Comparison of ENCODE assay signal across 12 cellular contexts in the genomic region with DNA sequence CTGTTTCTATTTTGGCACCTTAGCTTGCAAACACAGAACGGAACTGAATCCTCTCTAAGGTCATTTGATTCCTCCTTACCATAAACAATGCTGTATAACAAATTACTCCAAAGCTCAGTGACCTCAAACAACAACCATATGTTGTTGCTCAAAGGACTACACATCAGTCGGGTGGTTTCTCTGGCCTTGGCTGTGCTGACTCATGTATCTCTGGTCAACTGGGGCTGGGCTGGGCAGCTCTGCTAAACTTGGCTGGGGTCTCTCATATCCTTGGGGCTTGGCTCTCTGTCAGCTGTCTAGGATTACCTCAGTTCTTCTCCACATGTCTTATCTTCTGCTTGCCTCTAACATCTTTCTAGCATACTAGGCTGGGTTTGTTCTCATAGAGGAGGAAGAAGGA.
A peak's percentile ranks its signal among the peaks of the same experiment; 100 is the strongest.
DNase-seq lines count a peak whose midpoint lies in the region; ATAC-seq and TF ChIP-seq lines count a peak whose summit lies in the region.
"Had no signal": no experiment of that assay in that cellular context is flagged by ENCODE, and none has a peak within 500 bp of the region (broad histone marks: within the 10 kb centered on the region; RNA-seq: fewer than 3 reads in every experiment).

No MANE protein-coding gene starts in this region.

- peak in 1 of 2 experiments; percentile 64; a peak in 1 of 4 replicates for TF ChIP-seq EP300 in SK-N-SH (IDR thresholded peaks at IDR 0.05; ENCODE audit: borderline replicate concordance in 1 of 2, low read depth in 1 of 2, low read length in 1 of 2)
- no peak for TF ChIP-seq EP300 in ovary (IDR thresholded peaks at IDR 0.05)

- H4K20me1 ChIP-seq in SK-N-SH (ENCODE audit: insufficient read depth), result 0 out of 2 replicates have a peak, but pooled peaks cover 3% of the 10 kb centered on the region

- H3K9me2 ChIP-seq in SK-N-SH, result no peaks in the 10 kb centered on the region

- no peak overlapping the region for H3K9ac ChIP-seq in SK-N-SH
- H3K9ac ChIP-seq: parathyroid adenoma had no signal

- no peak for TF ChIP-seq RAD21 in SK-N-SH (IDR thresholded peaks at IDR 0.05; ENCODE audit: low read length)

- WGBS in SK-N-SH (ENCODE audit: low lambda C conversion rate), result 7% methylated on average over 2 of the region's 2 CpGs
- WGBS in ovary, 3 donors, result 2 to 5% (median 3%) methylated on average over 2 of the region's 2 CpGs

- H3K36me3 ChIP-seq in SK-N-SH (replicated peaks in 1 of 2; ENCODE audit: control insufficient read depth in 1 of 2, insufficient read depth in 2 of 2, low read length in 1 of 2) (no peaks in the 10 kb centered on the region), ovary (no peaks in the 10 kb centered on the region)

- ATAC-seq in HG03159 (IDR thresholded peaks at IDR 0.05; ENCODE audit: unreplicated experiment) (no peak), GM18873 (IDR thresholded peaks at IDR 0.05; ENCODE audit: low FRiP score, unreplicated experiment) (no peak)

- H3K4me3 ChIP-seq in SK-N-SH (ENCODE audit: low read depth in 2 of 2, low read length in 1 of 2) (no peak overlapping the region), fibroblast of mammary gland (ENCODE audit: control insufficient read depth, low read depth, low read length) (no peak overlapping the region), ovary (no peak overlapping the region)

- H3K27ac ChIP-seq in SK-N-SH (ENCODE audit: low read depth in 2 of 2, low read length in 1 of 2) (peak overlapping the region; percentile 44 to 68; a peak in 3 of 4 replicates), ovary (peak overlapping the region in 1 of 2 donors; percentile 72)
- H3K27ac ChIP-seq: parathyroid adenoma had no signal

- H3K4me2 ChIP-seq in SK-N-SH, result 0 out of 2 replicates have a peak overlapping the region, but pooled peaks have one; percentile 9

- H3F3A ChIP-seq in SK-N-SH (replicated peaks; ENCODE audit: insufficient read depth), result peaks cover 14% of the 10 kb centered on the region

- peak; percentile 50 for DNase-seq in Daoy (ENCODE audit: low read depth)
- DNase-seq in SK-N-SH, result no peak
- DNase-seq in fibroblast of mammary gland (ENCODE audit: low read depth), result peak; percentile 99
- DNase-seq in ovary, result peak; percentile 78 to 83 (median 80)
- no peak for DNase-seq in GM10266 (ENCODE audit: extremely low spot score)
- DNase-seq in DMS153 (lab: John Stamatoyannopoulos, UW), result no peak
- DNase-seq: activated naive CD4-positive, alpha-beta T cell treated with anti-CD3 and anti-CD28 coated beads, Interleukin-2, amount 10 ng/mL, durations not matched to agents 7 days and 5 days; head of caudate nucleus; NCI-H1436 treated with DMSO at 0.1 percent for 48 hours had no signal

- TF ChIP-seq CTCF in SK-N-SH (IDR thresholded peaks at IDR 0.05) (no peak), fibroblast of mammary gland (conservative IDR thresholded peaks at IDR 0.05; ENCODE audit: control insufficient read depth, insufficient read depth, low read depth, low read length) (no peak), ovary (IDR thresholded peaks at IDR 0.05) (no peak), GM10266 (IDR thresholded peaks at IDR 0.05; ENCODE audit: control insufficient read depth, insufficient read depth, low read depth, missing control alignments) (no peak)

- H3K4me1 ChIP-seq in SK-N-SH (ENCODE audit: control insufficient read depth in 1 of 2, insufficient read depth in 2 of 2, low read depth in 1 of 2, low read length in 1 of 2) (peaks cover 14 to 36% of the 10 kb centered on the region in 2 experiments; a peak in 3 of 4 replicates), ovary (ENCODE audit: insufficient read depth) (peaks cover 31% of the 10 kb centered on the region)

- POLR2A ChIA-PET in SK-N-SH (lab: Yijun Ruan, JAX), result no interaction called here

- TF ChIP-seq POLR2A in ovary (IDR thresholded peaks at IDR 0.05), result no peak

- CTCF ChIA-PET in SK-N-SH (lab: Yijun Ruan, JAX), result interaction anchor here (1.3 kb wide), 1 partner anchor 9 kb away, joined by 5 read pairs; no protein-coding TSS in a partner anchor

- H3K27me3 ChIP-seq in SK-N-SH (ENCODE audit: insufficient read depth) (no peaks in the 10 kb centered on the region), ovary (no peaks in the 10 kb centered on the region)

- no peak overlapping the region for H2AFZ ChIP-seq in SK-N-SH (ENCODE audit: low read depth)
- H2AFZ ChIP-seq: parathyroid adenoma had no signal

- H3K79me2 ChIP-seq in SK-N-SH (ENCODE audit: insufficient read depth), result peaks cover 82% of the 10 kb centered on the region
- H3K79me2 ChIP-seq: parathyroid adenoma had no signal

- no peaks in the 10 kb centered on the region for H3K9me3 ChIP-seq in SK-N-SH
- no peaks in the 10 kb centered on the region for H3K9me3 ChIP-seq in ovary

- intact Hi-C loops in ovary (cut with DNase I), result loop anchor here in 3 of 4 donors (5.0 to 10.0 kb wide), 4 partner anchors 72 to 118 kb away; a partner anchor contains a TSS

TF ChIP-seq in SK-N-SH, 30 proteins besides CTCF, POLR2A, EP300 and RAD21 (continues in another document):
- TF ChIP-seq MEF2A (IDR thresholded peaks at IDR 0.05; ENCODE audit: borderline replicate concordance, low read depth), result no peak
- TF ChIP-seq FOXM1 (IDR thresholded peaks at IDR 0.05; ENCODE audit: low read depth), result no peak
- peak; percentile 90 for TF ChIP-seq TCF12 (IDR thresholded peaks at IDR 0.05)
- no peak for TF ChIP-seq CHD2 (IDR thresholded peaks at IDR 0.05; ENCODE audit: low read length, partially characterized antibody)
- no peak for TF ChIP-seq TEAD4 (IDR thresholded peaks at IDR 0.05; ENCODE audit: borderline replicate concordance, insufficient read depth)
- TF ChIP-seq ELF1 (IDR thresholded peaks at IDR 0.05), result no peak
- TF ChIP-seq EZH2phosphoT487 (IDR thresholded peaks at IDR 0.05; ENCODE audit: borderline replicate concordance, low read depth), result no peak
- TF ChIP-seq RFX5 (IDR thresholded peaks at IDR 0.05; ENCODE audit: low read length), result no peak
- TF ChIP-seq JUND (IDR thresholded peaks at IDR 0.05), result peak; percentile 79
- no peak for TF ChIP-seq NRF1 (IDR thresholded peaks at IDR 0.05; ENCODE audit: low read depth, low read length)
- TF ChIP-seq, protein P1, sequence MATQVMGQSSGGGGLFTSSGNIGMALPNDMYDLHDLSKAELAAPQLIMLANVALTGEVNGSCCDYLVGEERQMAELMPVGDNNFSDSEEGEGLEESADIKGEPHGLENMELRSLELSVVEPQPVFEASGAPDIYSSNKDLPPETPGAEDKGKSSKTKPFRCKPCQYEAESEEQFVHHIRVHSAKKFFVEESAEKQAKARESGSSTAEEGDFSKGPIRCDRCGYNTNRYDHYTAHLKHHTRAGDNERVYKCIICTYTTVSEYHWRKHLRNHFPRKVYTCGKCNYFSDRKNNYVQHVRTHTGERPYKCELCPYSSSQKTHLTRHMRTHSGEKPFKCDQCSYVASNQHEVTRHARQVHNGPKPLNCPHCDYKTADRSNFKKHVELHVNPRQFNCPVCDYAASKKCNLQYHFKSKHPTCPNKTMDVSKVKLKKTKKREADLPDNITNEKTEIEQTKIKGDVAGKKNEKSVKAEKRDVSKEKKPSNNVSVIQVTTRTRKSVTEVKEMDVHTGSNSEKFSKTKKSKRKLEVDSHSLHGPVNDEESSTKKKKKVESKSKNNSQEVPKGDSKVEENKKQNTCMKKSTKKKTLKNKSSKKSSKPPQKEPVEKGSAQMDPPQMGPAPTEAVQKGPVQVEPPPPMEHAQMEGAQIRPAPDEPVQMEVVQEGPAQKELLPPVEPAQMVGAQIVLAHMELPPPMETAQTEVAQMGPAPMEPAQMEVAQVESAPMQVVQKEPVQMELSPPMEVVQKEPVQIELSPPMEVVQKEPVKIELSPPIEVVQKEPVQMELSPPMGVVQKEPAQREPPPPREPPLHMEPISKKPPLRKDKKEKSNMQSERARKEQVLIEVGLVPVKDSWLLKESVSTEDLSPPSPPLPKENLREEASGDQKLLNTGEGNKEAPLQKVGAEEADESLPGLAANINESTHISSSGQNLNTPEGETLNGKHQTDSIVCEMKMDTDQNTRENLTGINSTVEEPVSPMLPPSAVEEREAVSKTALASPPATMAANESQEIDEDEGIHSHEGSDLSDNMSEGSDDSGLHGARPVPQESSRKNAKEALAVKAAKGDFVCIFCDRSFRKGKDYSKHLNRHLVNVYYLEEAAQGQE (IDR thresholded peaks at IDR 0.05; ENCODE audit: low read depth, low read length), result no peak
- TF ChIP-seq, protein P2, sequence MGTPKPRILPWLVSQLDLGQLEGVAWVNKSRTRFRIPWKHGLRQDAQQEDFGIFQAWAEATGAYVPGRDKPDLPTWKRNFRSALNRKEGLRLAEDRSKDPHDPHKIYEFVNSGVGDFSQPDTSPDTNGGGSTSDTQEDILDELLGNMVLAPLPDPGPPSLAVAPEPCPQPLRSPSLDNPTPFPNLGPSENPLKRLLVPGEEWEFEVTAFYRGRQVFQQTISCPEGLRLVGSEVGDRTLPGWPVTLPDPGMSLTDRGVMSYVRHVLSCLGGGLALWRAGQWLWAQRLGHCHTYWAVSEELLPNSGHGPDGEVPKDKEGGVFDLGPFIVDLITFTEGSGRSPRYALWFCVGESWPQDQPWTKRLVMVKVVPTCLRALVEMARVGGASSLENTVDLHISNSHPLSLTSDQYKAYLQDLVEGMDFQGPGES (IDR thresholded peaks at IDR 0.05; ENCODE audit: low read depth, low read length), result no peak
- peak; percentile 69 for TF ChIP-seq FOSL2 (IDR thresholded peaks at IDR 0.05; ENCODE audit: borderline replicate concordance, low read depth)
- TF ChIP-seq, protein P3, sequence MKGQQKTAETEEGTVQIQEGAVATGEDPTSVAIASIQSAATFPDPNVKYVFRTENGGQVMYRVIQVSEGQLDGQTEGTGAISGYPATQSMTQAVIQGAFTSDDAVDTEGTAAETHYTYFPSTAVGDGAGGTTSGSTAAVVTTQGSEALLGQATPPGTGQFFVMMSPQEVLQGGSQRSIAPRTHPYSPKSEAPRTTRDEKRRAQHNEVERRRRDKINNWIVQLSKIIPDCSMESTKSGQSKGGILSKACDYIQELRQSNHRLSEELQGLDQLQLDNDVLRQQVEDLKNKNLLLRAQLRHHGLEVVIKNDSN (IDR thresholded peaks at IDR 0.05; ENCODE audit: borderline replicate concordance, low read depth), result no peak
- TF ChIP-seq MXI1 (IDR thresholded peaks at IDR 0.05; ENCODE audit: low read depth, low read length), result no peak

Comparison
In these comparisons a context has a peak if more than half of its experiments do, and no peak if none do; other contexts are left out.
1. DNase-seq: peak in Daoy (single experiment), fibroblast of mammary gland (single experiment) and ovary (5 of 5); none in SK-N-SH (single experiment), GM10266 (single experiment) and DMS153 (single experiment).